In the genomic region with DNA sequence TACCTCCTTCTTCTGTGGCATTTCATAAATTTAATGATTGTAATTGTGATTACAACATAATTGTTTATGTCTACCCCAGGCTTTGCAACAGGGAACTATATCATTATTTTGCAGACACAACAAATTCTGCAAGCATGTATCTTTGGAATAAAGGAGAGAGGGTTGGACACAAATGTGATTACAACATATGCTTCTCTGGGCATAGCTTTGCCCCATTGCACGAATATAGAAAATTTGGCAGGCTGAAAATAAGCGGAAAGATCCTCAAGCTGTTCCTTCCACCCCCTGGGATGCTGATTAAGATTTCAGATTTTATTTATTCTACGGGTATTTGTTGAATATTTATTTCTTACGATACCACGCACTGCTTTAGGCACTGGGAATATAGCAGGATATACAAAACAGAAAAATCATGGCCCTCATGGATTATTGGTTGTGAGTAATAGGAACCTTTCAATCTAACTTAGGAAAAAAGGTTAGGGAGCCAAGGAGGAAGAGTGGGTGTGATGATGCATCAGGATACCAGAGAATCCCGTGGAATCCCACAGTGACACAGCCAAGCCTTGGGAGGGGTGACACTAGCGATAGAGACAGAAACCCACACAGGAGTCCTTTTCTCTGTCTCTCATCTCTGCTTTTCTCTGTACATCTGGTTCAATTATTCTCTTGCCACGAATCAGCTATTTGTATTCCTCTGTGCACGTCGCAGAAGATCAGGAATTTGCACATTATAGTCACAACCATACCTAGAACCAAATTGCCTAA, we compare ENCODE assay signal across 21 cellular contexts.
A peak's percentile ranks its signal among the peaks of the same experiment; 100 is the strongest.
DNase-seq lines count a peak whose midpoint lies in the region; ATAC-seq lines count a peak whose summit lies in the region.
"Had no signal": no experiment of that assay in that cellular context is flagged by ENCODE, and none has a peak within 500 bp of the region (broad histone marks: within the 10 kb centered on the region; RNA-seq: fewer than 3 reads in every experiment).

No MANE protein-coding gene starts in this region.

- intact Hi-C loops in aorta (cut with DNase I), result no loop called here

- no peak for ATAC-seq in activated T-cell treated with anti-CD3 and anti-CD28 coated beads, Interleukin-2, amount 50 U/mL, for 72 hours (replicated peaks in 1 of 2)
- no peak for ATAC-seq in activated T-cell treated with anti-CD3 and anti-CD28 coated beads, Interleukin-2, amount 50 U/mL, for 4 hours
- no peak for ATAC-seq in aorta (ENCODE audit: low FRiP score)

- H3K4me3 ChIP-seq in aorta (ENCODE audit: low read length in 2 of 2), result no peak overlapping the region
- H3K4me3 ChIP-seq: BLaER1 treated with 17β-estradiol and CSF1 and Interleukin-3, amounts not matched to agents 10 nM and 100 nM; HAP-1 had no signal

- H3K4me3 Mint-ChIP-seq in T-helper 1 cell treated with Interleukin-12 subunit alpha and Interleukin-12 subunit beta and Interleukin-4 antibody, amounts not matched to agents 30 μg/mL and 1 μg/mL, for 36 hours, result no peak overlapping the region
- no peak overlapping the region for H3K4me3 Mint-ChIP-seq in activated T-cell treated with anti-CD3 and anti-CD28 coated beads, Interleukin-2, amount 50 U/mL, for 72 hours
- H3K4me3 Mint-ChIP-seq in activated T-cell treated with anti-CD3 and anti-CD28 coated beads, Interleukin-2, amount 50 U/mL, for 4 hours, result no peak overlapping the region
- H3K4me3 Mint-ChIP-seq: CD14-positive monocyte; CD4-positive, alpha-beta T cell; HFFc6 had no signal

- H3K27ac ChIP-seq in aorta (ENCODE audit: low read depth in 1 of 2, low read length in 2 of 2), result no peak overlapping the region
- H3K27ac ChIP-seq: 22Rv1; BLaER1 treated with 17β-estradiol and CSF1 and Interleukin-3, amounts not matched to agents 10 nM and 100 nM had no signal

- H3K9me3 Mint-ChIP-seq in T-helper 1 cell treated with Interleukin-12 subunit alpha and Interleukin-12 subunit beta and Interleukin-4 antibody, amounts not matched to agents 30 μg/mL and 1 μg/mL, for 36 hours, result no peaks in the 10 kb centered on the region
- H3K9me3 Mint-ChIP-seq in activated T-cell treated with anti-CD3 and anti-CD28 coated beads, Interleukin-2, amount 50 U/mL, for 72 hours, result no peaks in the 10 kb centered on the region
- no peaks in the 10 kb centered on the region for H3K9me3 Mint-ChIP-seq in activated T-cell treated with anti-CD3 and anti-CD28 coated beads, Interleukin-2, amount 50 U/mL, for 4 hours
- H3K9me3 Mint-ChIP-seq: CD4-positive, alpha-beta T cell; CD8-positive, alpha-beta memory T cell had no signal

- H3K27ac Mint-ChIP-seq in T-helper 1 cell treated with Interleukin-12 subunit alpha and Interleukin-12 subunit beta and Interleukin-4 antibody, amounts not matched to agents 30 μg/mL and 1 μg/mL, for 36 hours, result peak overlapping the region; percentile 42
- peak overlapping the region; percentile 15 for H3K27ac Mint-ChIP-seq in activated T-cell treated with anti-CD3 and anti-CD28 coated beads, Interleukin-2, amount 50 U/mL, for 72 hours
- H3K27ac Mint-ChIP-seq: CD14-positive monocyte; CD4-positive, alpha-beta T cell; CD8-positive, alpha-beta memory T cell; HFFc6 had no signal

- H3K4me1 Mint-ChIP-seq in T-helper 1 cell treated with Interleukin-12 subunit alpha and Interleukin-12 subunit beta and Interleukin-4 antibody, amounts not matched to agents 30 μg/mL and 1 μg/mL, for 36 hours (ENCODE audit: low read depth), result peaks cover 49% of the 10 kb centered on the region
- peaks cover 90% of the 10 kb centered on the region for H3K4me1 Mint-ChIP-seq in activated T-cell treated with anti-CD3 and anti-CD28 coated beads, Interleukin-2, amount 50 U/mL, for 72 hours (ENCODE audit: low read depth)
- H3K4me1 Mint-ChIP-seq in activated T-cell treated with anti-CD3 and anti-CD28 coated beads, Interleukin-2, amount 50 U/mL, for 4 hours (ENCODE audit: low read depth), result peaks cover 64% of the 10 kb centered on the region

- no peaks in the 10 kb centered on the region for H3K36me3 ChIP-seq in aorta (ENCODE audit: control insufficient read depth in 1 of 2, insufficient read depth in 2 of 2, low read length in 1 of 2)
- H3K36me3 ChIP-seq: BE2C; BLaER1 treated with 17β-estradiol and CSF1 and Interleukin-3, amounts not matched to agents 10 nM and 100 nM; HAP-1 had no signal

- no peaks in the 10 kb centered on the region for H3K4me1 ChIP-seq in aorta (ENCODE audit: control insufficient read depth in 1 of 2, insufficient read depth in 2 of 2, low read length in 2 of 2)
- H3K4me1 ChIP-seq: BE2C, HAP-1 had no signal

- DNase-seq in T-helper 1 cell (no peak), cerebellum (ENCODE audit: low spot score) (peak; percentile 75), aorta (no peak)
- no peak for DNase-seq in activated T-cell treated with anti-CD3 and anti-CD28 coated beads, Interleukin-2, amount 50 U/mL, for 72 hours
- no peak for DNase-seq in activated T-cell treated with anti-CD3 and anti-CD28 coated beads, Interleukin-2, amount 50 U/mL, for 4 hours
- DNase-seq: ACHN; AML-193; BE2C; CD4-positive, alpha-beta T cell; CD8-positive, alpha-beta memory T cell; DMS 273 treated with DMSO at 0.1 percent for 48 hours; DMS79; EL; GF-D8; GOT3; HFFc6 had no signal

- H3K9me3 ChIP-seq in aorta (ENCODE audit: control insufficient read depth, low read length), result no peaks in the 10 kb centered on the region
- H3K9me3 ChIP-seq: BE2C; BLaER1 treated with 17β-estradiol and CSF1 and Interleukin-3, amounts not matched to agents 10 nM and 100 nM; HAP-1 had no signal

- WGBS in aorta, 2 donors, result 84 to 92% methylated on average over 10 of the region's 10 CpGs

- H3K27me3 ChIP-seq in aorta (ENCODE audit: control insufficient read depth in 1 of 2, insufficient read depth in 2 of 2, low read length in 1 of 2), result no peaks in the 10 kb centered on the region
- H3K27me3 ChIP-seq: BE2C had no signal

- H3K27me3 Mint-ChIP-seq in T-helper 1 cell treated with Interleukin-12 subunit alpha and Interleukin-12 subunit beta and Interleukin-4 antibody, amounts not matched to agents 30 μg/mL and 1 μg/mL, for 36 hours (ENCODE audit: low read depth), result peaks cover 9% of the 10 kb centered on the region
- H3K27me3 Mint-ChIP-seq in activated T-cell treated with anti-CD3 and anti-CD28 coated beads, Interleukin-2, amount 50 U/mL, for 72 hours (ENCODE audit: low read depth), result peaks cover 8% of the 10 kb centered on the region
- H3K27me3 Mint-ChIP-seq in activated T-cell treated with anti-CD3 and anti-CD28 coated beads, Interleukin-2, amount 50 U/mL, for 4 hours (ENCODE audit: low read depth), result peaks cover 2% of the 10 kb centered on the region

- peaks cover 4% of the 10 kb centered on the region for H3K36me3 Mint-ChIP-seq in T-helper 1 cell treated with Interleukin-12 subunit alpha and Interleukin-12 subunit beta and Interleukin-4 antibody, amounts not matched to agents 30 μg/mL and 1 μg/mL, for 36 hours (ENCODE audit: low read depth)
- peaks cover 0 to 3% of the 10 kb centered on the region in 2 donors for H3K36me3 Mint-ChIP-seq in activated T-cell treated with anti-CD3 and anti-CD28 coated beads, Interleukin-2, amount 50 U/mL, for 72 hours (ENCODE audit: insufficient read depth in 2 of 2)
- no peaks in the 10 kb centered on the region for H3K36me3 Mint-ChIP-seq in activated T-cell treated with anti-CD3 and anti-CD28 coated beads, Interleukin-2, amount 50 U/mL, for 4 hours (ENCODE audit: insufficient read depth)
- H3K36me3 Mint-ChIP-seq: CD14-positive monocyte; CD8-positive, alpha-beta memory T cell had no signal
